In genomic region chr5:142807378-142807911, GRCh38 we compare ENCODE assay signal across 1 cellular context.
A peak's percentile ranks its signal among the peaks of the same experiment; 100 is the strongest.
TF ChIP-seq lines count a peak whose summit lies in the region.

No MANE protein-coding gene starts in this region.

TF ChIP-seq in GM12878, 131 proteins besides CTCF, POLR2A, EP300 and RAD21 (continued from another document):
- TF ChIP-seq MLLT1 (IDR thresholded peaks at IDR 0.05) (no peak), MEF2B (IDR thresholded peaks at IDR 0.05; ENCODE audit: partially characterized antibody, poor library complexity, severe bottlenecking) (peak; percentile 44), CHD2 (IDR thresholded peaks at IDR 0.05; ENCODE audit: borderline replicate concordance, low read depth, low read length) (no peak), MYC (IDR thresholded peaks at IDR 0.05; ENCODE audit: insufficient read depth, insufficient read length, insufficient replicate concordance, low read length, severe bottlenecking) (no peak), TCF12 (IDR thresholded peaks at IDR 0.05; ENCODE audit: low read depth, low read length) (no peak), NFYA (IDR thresholded peaks at IDR 0.05; ENCODE audit: borderline replicate concordance, low read depth, low read length) (no peak), ZBTB33 (IDR thresholded peaks at IDR 0.05) (no peak), ZNF274 (IDR thresholded peaks at IDR 0.05; ENCODE audit: insufficient read depth, insufficient read length) (no peak), ZNF217 (IDR thresholded peaks at IDR 0.05) (no peak)
